24 cellular contexts compared by ENCODE assay signal in the genomic region with DNA sequence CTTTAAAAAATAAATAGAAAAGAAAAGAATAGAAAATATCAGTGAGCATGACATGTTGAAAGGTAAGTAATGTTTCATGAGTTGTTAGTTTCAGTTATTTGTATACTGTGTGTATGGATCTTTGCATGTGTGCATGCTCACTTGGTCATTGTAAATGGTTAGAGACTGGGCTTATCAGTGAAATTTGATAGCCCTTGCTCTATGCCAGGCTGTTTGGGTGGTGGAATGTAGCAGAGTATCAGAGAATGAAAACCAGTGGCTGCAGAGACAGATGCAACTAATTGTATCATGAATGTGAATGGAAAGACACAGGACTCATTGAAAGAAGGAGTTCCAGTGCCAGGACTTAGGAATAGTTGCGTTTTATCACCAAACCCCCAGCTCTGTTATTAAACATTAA. TPM values are rescaled to one million over a fixed set of nuclear protein-coding genes. Genes with fewer than 3 reads are reported as not detected.
"Had no signal": no experiment of that assay in that cellular context is flagged by ENCODE, and none has a peak within 500 bp of the region (broad histone marks: within the 10 kb centered on the region; RNA-seq: fewer than 3 reads in every experiment).

No MANE protein-coding gene starts in this region.

- H3K9me3 ChIP-seq: colonic mucosa, gastrocnemius medialis, ovary, spleen, thyroid gland had no signal

- DNase-seq: activated CD4-positive, alpha-beta T cell treated with anti-CD3 and anti-CD28 coated beads, Interleukin-2, amount 50 U/mL, for 4 hours; activated effector memory CD4-positive, alpha-beta T cell treated with anti-CD3 and anti-CD28 coated beads, Interleukin-2, amount 50 U/mL, for 16 hours; activated naive CD4-positive, alpha-beta T cell treated with anti-CD3 and anti-CD28 coated beads, Interleukin-2, amount 50 U/mL, for 16 hours; activated T-cell treated with anti-CD3 and anti-CD28 coated beads, Interleukin-2, amount 50 U/mL, for 72 hours; central memory CD4-positive, alpha-beta T cell; colonic mucosa; erythroblast; gastrocnemius medialis; head of caudate nucleus; mesenchymal stem cell; naive thymus-derived CD8-positive, alpha-beta T cell; ovary; spleen; stimulated activated naive B cell treated with anti-CD40 and anti-IgM and Interleukin-4, amounts not matched to agents 10 μg/mL and 1 μg/mL and 100 μg/mL, for 72 hours; T-helper 2 cell; thyroid gland had no signal

- H3K4me3 Mint-ChIP-seq: activated T-cell treated with anti-CD3 and anti-CD28 coated beads, Interleukin-2, amount 50 U/mL, for 72 hours; brain; naive thymus-derived CD8-positive, alpha-beta T cell; stimulated activated naive B cell treated with anti-CD40 and anti-IgM and Interleukin-4, amounts not matched to agents 10 μg/mL and 1 μg/mL and 100 μg/mL, for 72 hours had no signal

- H3K4me3 ChIP-seq: colonic mucosa, gastrocnemius medialis, ovary, spleen, thyroid gland had no signal

- H3K27ac Mint-ChIP-seq: activated T-cell treated with anti-CD3 and anti-CD28 coated beads, Interleukin-2, amount 50 U/mL, for 72 hours; brain; naive thymus-derived CD8-positive, alpha-beta T cell; stimulated activated naive B cell treated with anti-CD40 and anti-IgM and Interleukin-4, amounts not matched to agents 10 μg/mL and 1 μg/mL and 100 μg/mL, for 72 hours had no signal

- ATAC-seq: activated T-cell treated with anti-CD3 and anti-CD28 coated beads, Interleukin-2, amount 50 U/mL, for 72 hours; gastrocnemius medialis; naive thymus-derived CD8-positive, alpha-beta T cell; sciatic nerve; stimulated activated naive B cell treated with anti-CD40 and anti-IgM and Interleukin-4, amounts not matched to agents 10 μg/mL and 1 μg/mL and 100 μg/mL, for 72 hours had no signal

- H3K4me1 ChIP-seq: colonic mucosa, gastrocnemius medialis, spleen had no signal

- H3K4me1 Mint-ChIP-seq: brain; naive thymus-derived CD8-positive, alpha-beta T cell; stimulated activated naive B cell treated with anti-CD40 and anti-IgM and Interleukin-4, amounts not matched to agents 10 μg/mL and 1 μg/mL and 100 μg/mL, for 72 hours had no signal

- H3K36me3 ChIP-seq: colonic mucosa, gastrocnemius medialis, ovary, spleen, thyroid gland had no signal

- H3K27me3 ChIP-seq: colonic mucosa, gastrocnemius medialis, ovary, thyroid gland had no signal

- H3K27ac ChIP-seq: colonic mucosa, gastrocnemius medialis, ovary, spleen, thyroid gland, VCaP had no signal

- H3K36me3 Mint-ChIP-seq: brain; naive thymus-derived CD8-positive, alpha-beta T cell; stimulated activated naive B cell treated with anti-CD40 and anti-IgM and Interleukin-4, amounts not matched to agents 10 μg/mL and 1 μg/mL and 100 μg/mL, for 72 hours had no signal

- H3K9me3 Mint-ChIP-seq: activated T-cell treated with anti-CD3 and anti-CD28 coated beads, Interleukin-2, amount 50 U/mL, for 72 hours; brain; naive thymus-derived CD8-positive, alpha-beta T cell; stimulated activated naive B cell treated with anti-CD40 and anti-IgM and Interleukin-4, amounts not matched to agents 10 μg/mL and 1 μg/mL and 100 μg/mL, for 72 hours had no signal

RNA-seq across cellular contexts. Expression of gene GSTA2, which starts 4.2 kb away (rescaled TPM):
- total RNA-seq: activated CD8-positive, alpha-beta memory T cell treated with anti-CD3 and anti-CD28 coated beads for 36 hours; activated T-cell treated with anti-CD3 and anti-CD28 coated beads, Interleukin-2, amount 50 U/mL, for 72 hours; gastrocnemius medialis; kidney epithelial cell; lower leg skin; naive thymus-derived CD8-positive, alpha-beta T cell; pulmonary artery endothelial cell; sciatic nerve; spleen; ureter had no signal

RNA-seq across cellular contexts. Expression of gene GSTA1, which starts 44.5 kb away (rescaled TPM):
- total RNA-seq: activated CD8-positive, alpha-beta memory T cell treated with anti-CD3 and anti-CD28 coated beads for 36 hours; activated T-cell treated with anti-CD3 and anti-CD28 coated beads, Interleukin-2, amount 50 U/mL, for 72 hours; kidney epithelial cell; naive thymus-derived CD8-positive, alpha-beta T cell; pulmonary artery endothelial cell; spleen; ureter had no signal
